Comparison of ENCODE assay signal across 9 cellular contexts in genomic region chr7:85025312-85025756, GRCh38.
DNase-seq lines count a peak whose midpoint lies in the region; ATAC-seq and TF ChIP-seq lines count a peak whose summit lies in the region.
"Had no signal": no experiment of that assay in that cellular context is flagged by ENCODE, and none has a peak within 500 bp of the region (broad histone marks: within the 10 kb centered on the region; RNA-seq: fewer than 3 reads in every experiment).

No MANE protein-coding gene starts in this region.

- H3K9me3 Mint-ChIP-seq in naive thymus-derived CD8-positive, alpha-beta T cell, result no peaks in the 10 kb centered on the region
- H3K9me3 Mint-ChIP-seq: dendritic cell treated with granulocyte-macrophage colony-stimulating factor and Interleukin-4, amounts not matched to agents 40 ng/mL and 50 ng/mL, for 4 days had no signal

- intact Hi-C loops in body of pancreas (cut with DNase I), result no loop called here
- intact Hi-C loops in prostate gland (cut with DNase I), result no loop called here

- 19 to 27% methylated on average over 3 of the region's 3 CpGs for whole genome bisulfite sequencing in body of pancreas, 2 donors
- 42% methylated on average over 3 of the region's 3 CpGs for WGBS in prostate gland

- no peaks in the 10 kb centered on the region for H3K36me3 Mint-ChIP-seq in naive thymus-derived CD8-positive, alpha-beta T cell

- ATAC-seq in GM21360 (IDR thresholded peaks at IDR 0.05; ENCODE audit: unreplicated experiment) (peak; percentile 54), HG03159 (IDR thresholded peaks at IDR 0.05; ENCODE audit: unreplicated experiment) (peak; percentile 70), body of pancreas (peak; percentile 77)
- ATAC-seq in naive thymus-derived CD8-positive, alpha-beta T cell, result no peak

- H3K9me3 ChIP-seq in body of pancreas (no peaks in the 10 kb centered on the region), prostate gland (no peaks in the 10 kb centered on the region)

- no peaks in the 10 kb centered on the region for H3K4me1 Mint-ChIP-seq in naive thymus-derived CD8-positive, alpha-beta T cell

- H3K27ac ChIP-seq in body of pancreas (no peak overlapping the region), prostate gland (no peak overlapping the region)

- peaks cover 0 to 9% (median 1%) of the 10 kb centered on the region in 5 donors for H3K27me3 Mint-ChIP-seq in naive thymus-derived CD8-positive, alpha-beta T cell
- H3K27me3 Mint-ChIP-seq: dendritic cell treated with granulocyte-macrophage colony-stimulating factor and Interleukin-4, amounts not matched to agents 40 ng/mL and 50 ng/mL, for 4 days had no signal

- no peak overlapping the region for H3K4me3 ChIP-seq in body of pancreas
- H3K4me3 ChIP-seq in prostate gland, result no peak overlapping the region

- H3K4me1 ChIP-seq in body of pancreas (peaks cover 11% of the 10 kb centered on the region), prostate gland (replicated peaks) (no peaks in the 10 kb centered on the region)

- H3K27ac Mint-ChIP-seq in naive thymus-derived CD8-positive, alpha-beta T cell, result no peak overlapping the region
- H3K27ac Mint-ChIP-seq: dendritic cell treated with granulocyte-macrophage colony-stimulating factor and Interleukin-4, amounts not matched to agents 40 ng/mL and 50 ng/mL, for 4 days had no signal

- peak; percentile 60 to 85 (median 74) for DNase-seq in body of pancreas
- DNase-seq in prostate gland (ENCODE audit: low spot score), result peak; percentile 49
- DNase-seq in activated T-cell treated with anti-CD3 and anti-CD28 coated beads for 4 hours, result no peak
- DNase-seq in HT-29 (ENCODE audit: low spot score), result no peak
- DNase-seq in naive thymus-derived CD8-positive, alpha-beta T cell, result no peak
- DNase-seq: stimulated activated CD4-positive, alpha-beta T cell treated with anti-CD3 and anti-CD28 coated beads, Interleukin-2, amount 100 ng/mL, for 24 hours had no signal

- TF ChIP-seq POLR2A in body of pancreas (IDR thresholded peaks at IDR 0.05) (no peak), prostate gland (IDR thresholded peaks at IDR 0.05) (no peak)

- H3K36me3 ChIP-seq in body of pancreas (replicated peaks in 1 of 2; ENCODE audit: insufficient read depth in 1 of 2, low read depth in 2 of 2) (no peaks in the 10 kb centered on the region), prostate gland (no peaks in the 10 kb centered on the region)

- no peak overlapping the region for H3K4me3 Mint-ChIP-seq in naive thymus-derived CD8-positive, alpha-beta T cell
- H3K4me3 Mint-ChIP-seq: dendritic cell treated with granulocyte-macrophage colony-stimulating factor and Interleukin-4, amounts not matched to agents 40 ng/mL and 50 ng/mL, for 4 days had no signal

- TF ChIP-seq CTCF in body of pancreas (IDR thresholded peaks at IDR 0.05) (no peak), prostate gland (IDR thresholded peaks at IDR 0.05) (no peak)

- POLR2A ChIA-PET in naive thymus-derived CD8-positive, alpha-beta T cell (lab: Charles Lee), result no interaction called here

- H3K27me3 ChIP-seq in body of pancreas, result no peaks in the 10 kb centered on the region
- no peaks in the 10 kb centered on the region for H3K27me3 ChIP-seq in prostate gland (replicated peaks; ENCODE audit: insufficient read depth)

Comparison
In these comparisons a context has a peak if more than half of its experiments do, and no peak if none do; other contexts are left out.
1. ATAC-seq: peak in GM21360 (single experiment), HG03159 (single experiment) and body of pancreas (single experiment); none in naive thymus-derived CD8-positive, alpha-beta T cell (0 of 2).
2. DNase-seq: peak in body of pancreas (4 of 4) and prostate gland (single experiment); none in activated T-cell treated with anti-CD3 and anti-CD28 coated beads for 4 hours (single experiment), HT-29 (single experiment) and naive thymus-derived CD8-positive, alpha-beta T cell (0 of 10).